In genomic region chr20:35664544-35665206, GRCh38 we compare ENCODE assay signal across 8 cellular contexts.
DNase-seq lines count a peak whose midpoint lies in the region; ATAC-seq lines count a peak whose summit lies in the region.

Gene CPNE1 (minus strand): TSS chr20:35664900. CDS start chr20:35632923, 31,977 bp downstream.
Gene RBM12 (minus strand): TSS chr20:35664900. CDS start chr20:35655322, 9,578 bp downstream.

- DNase-seq in AG08396 (ENCODE audit: low spot score) (peak; percentile 98), NCI-H446 (lab: John Stamatoyannopoulos, UW) (peak; percentile 91 to 96), iris pigment epithelial cell (ENCODE audit: low read depth) (peak; percentile 91)
- peak; percentile 87 for DNase-seq in activated CD4-positive, CD25-positive, alpha-beta regulatory T cell treated with anti-CD3 and anti-CD28 coated beads, Interleukin-2, amount 50 U/mL, for 16 hours (ENCODE audit: low read depth, low spot score)
- peak; percentile 94 for DNase-seq in central memory CD4-positive, alpha-beta T cell
- peak; percentile 88 for DNase-seq in stimulated activated CD4-positive, alpha-beta T cell treated with anti-CD3 and anti-CD28 coated beads, Interleukin-12 subunit alpha, Interleukin-12 subunit beta, amount 100 ng/mL, for 24 hours (ENCODE audit: low read depth in 2 of 2)

- ATAC-seq in GM19023 (IDR thresholded peaks at IDR 0.05; ENCODE audit: unreplicated experiment) = peak; percentile 81
- peak; percentile 76 for ATAC-seq in HG03280 (IDR thresholded peaks at IDR 0.05; ENCODE audit: unreplicated experiment)

Comparison
In these comparisons a context has a peak if more than half of its experiments do, and no peak if none do; other contexts are left out.
1. Peak in every context shown above with its lines: DNase-seq and ATAC-seq.